17 cellular contexts compared by ENCODE assay signal in the genomic region with DNA sequence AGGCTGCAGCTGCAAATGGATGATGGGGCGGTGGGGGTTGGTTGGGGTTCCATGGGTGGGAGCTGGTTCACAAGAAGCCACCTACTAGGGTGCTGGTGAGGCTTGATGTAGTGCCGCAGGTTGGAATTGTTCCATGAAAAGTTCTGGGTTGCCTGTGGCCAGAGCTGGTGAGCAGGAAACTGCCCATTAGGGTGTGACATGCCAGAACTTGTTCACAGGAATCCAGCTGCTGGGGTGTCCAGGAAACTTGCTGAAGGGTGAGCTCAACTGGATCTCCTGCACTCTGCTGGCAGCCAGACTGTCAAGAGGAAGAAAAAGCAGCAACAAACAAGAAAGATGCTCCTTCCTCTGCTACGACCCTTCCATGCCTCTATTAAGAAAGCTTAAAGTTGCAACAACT. TPM values are rescaled to one million over a fixed set of nuclear protein-coding genes. Genes with fewer than 3 reads are reported as not detected.
A peak's percentile ranks its signal among the peaks of the same experiment; 100 is the strongest.
DNase-seq lines count a peak whose midpoint lies in the region; ATAC-seq and TF ChIP-seq lines count a peak whose summit lies in the region.
"Had no signal": no experiment of that assay in that cellular context is flagged by ENCODE, and none has a peak within 500 bp of the region (broad histone marks: within the 10 kb centered on the region; RNA-seq: fewer than 3 reads in every experiment).

No MANE protein-coding gene starts in this region.

- no peak overlapping the region for H3K4me3 Mint-ChIP-seq in nephron progenitor cell
- H3K4me3 Mint-ChIP-seq: CD8-positive, alpha-beta T cell had no signal

- DNase-seq in EL (peak; percentile 65), NCI-H226 (peak; percentile 33), epithelial cell of proximal tubule (ENCODE audit: low read depth) (peak; percentile 12), nephron progenitor cell (no peak), COR-L47 (lab: John Stamatoyannopoulos, UW) (no peak), OCI-M1 (lab: John Stamatoyannopoulos, UW) (no peak)
- DNase-seq: CD8-positive, alpha-beta T cell; H7; hippocampal formation; midbrain; NCI-H2081 treated with DMSO at 0.1 percent for 48 hours; posterior cingulate gyrus; stimulated activated CD4-positive, alpha-beta T cell treated with anti-CD3 and anti-CD28 coated beads, Interleukin-4, amount 100 ng/mL, for 24 hours; stimulated activated naive CD8-positive, alpha-beta T cell treated with anti-CD3 and anti-CD28 coated beads, Interleukin-15, Interleukin-2, amounts not matched to agents 100 U/mL and 50 U/mL, for 24 hours; T1000 had no signal

- TF ChIP-seq CTCF in epithelial cell of proximal tubule (conservative IDR thresholded peaks at IDR 0.05; ENCODE audit: low read depth, low read length) (no peak), nephron progenitor cell (IDR thresholded peaks at IDR 0.05) (no peak)

- H3K36me3 Mint-ChIP-seq in nephron progenitor cell (ENCODE audit: low read depth): peaks cover 45% of the 10 kb centered on the region
- H3K36me3 Mint-ChIP-seq: CD8-positive, alpha-beta T cell had no signal

- ATAC-seq in GM21737 (IDR thresholded peaks at IDR 0.05; ENCODE audit: unreplicated experiment) (no peak), HG02870 (IDR thresholded peaks at IDR 0.05; ENCODE audit: unreplicated experiment) (no peak)
- ATAC-seq: CD8-positive, alpha-beta T cell; stimulated activated naive CD8-positive, alpha-beta T cell treated with anti-CD3 and anti-CD28 coated beads, Interleukin-15, Interleukin-2, amounts not matched to agents 100 U/mL and 50 U/mL, for 24 hours had no signal

- no peak overlapping the region for H3K4me3 ChIP-seq in epithelial cell of proximal tubule (ENCODE audit: low read depth, low read length)

- no peaks in the 10 kb centered on the region for H3K27me3 Mint-ChIP-seq in nephron progenitor cell (ENCODE audit: low read depth, poor library complexity)

- peak overlapping the region; percentile 40 for H3K27ac Mint-ChIP-seq in nephron progenitor cell
- H3K27ac Mint-ChIP-seq: CD8-positive, alpha-beta T cell had no signal

- no peaks in the 10 kb centered on the region for H3K4me1 Mint-ChIP-seq in nephron progenitor cell

- no peaks in the 10 kb centered on the region for H3K9me3 Mint-ChIP-seq in nephron progenitor cell
- H3K9me3 Mint-ChIP-seq: CD8-positive, alpha-beta T cell had no signal

RNA-seq across cellular contexts. Expression of gene MAP3K20, which starts 48.8 kb away (rescaled TPM):
- 19.4 and 22.2 TPM in 2 replicates for total RNA-seq in epithelial cell of proximal tubule

Comparison
In these comparisons a context has a peak if more than half of its experiments do, and no peak if none do; other contexts are left out.
1. DNase-seq: peak in EL (single experiment), NCI-H226 (single experiment) and epithelial cell of proximal tubule (single experiment); none in nephron progenitor cell (single experiment), COR-L47 (single experiment) and OCI-M1 (single experiment).